Comparison of ENCODE assay signal across 12 cellular contexts in the genomic region with DNA sequence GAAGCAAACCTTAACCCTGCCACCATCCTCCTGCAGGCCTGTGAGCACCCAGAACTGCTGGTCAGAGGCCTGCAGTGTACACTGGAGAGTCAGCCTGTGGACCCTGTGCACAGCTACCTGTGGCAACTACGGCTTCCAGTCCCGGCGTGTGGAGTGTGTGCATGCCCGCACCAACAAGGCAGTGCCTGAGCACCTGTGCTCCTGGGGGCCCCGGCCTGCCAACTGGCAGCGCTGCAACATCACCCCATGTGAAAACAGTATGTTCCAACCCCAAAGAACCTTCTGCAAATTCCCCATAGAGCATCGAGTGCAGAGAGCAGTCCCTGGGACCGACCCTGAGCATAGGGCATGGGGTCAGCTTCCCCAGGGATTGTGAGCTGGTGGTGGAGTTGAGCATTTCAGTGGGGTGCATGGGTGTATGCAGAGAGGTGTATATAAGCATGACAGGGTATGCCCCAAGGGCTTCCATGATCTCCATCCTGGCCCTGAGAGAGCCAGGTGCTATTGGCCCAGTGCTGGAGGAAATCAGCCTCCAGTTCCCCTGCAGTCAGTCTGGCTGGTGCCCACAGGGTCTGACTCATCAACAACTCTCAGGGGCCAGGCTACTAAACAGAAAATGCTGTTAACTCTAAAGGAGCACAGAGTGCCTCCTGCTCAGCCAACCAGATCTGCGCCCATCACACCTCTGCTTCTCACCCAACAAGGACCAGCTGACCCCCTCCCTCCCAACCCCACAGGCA.
A peak's percentile ranks its signal among the peaks of the same experiment; 100 is the strongest.
DNase-seq lines count a peak whose midpoint lies in the region; ATAC-seq, FAIRE-seq and TF ChIP-seq lines count a peak whose summit lies in the region.
"Had no signal": no experiment of that assay in that cellular context is flagged by ENCODE, and none has a peak within 500 bp of the region (broad histone marks: within the 10 kb centered on the region; RNA-seq: fewer than 3 reads in every experiment).

No MANE protein-coding gene starts in this region.

- dilution Hi-C loops in endothelial cell of umbilical vein (cut with MboI; ENCODE audit: extremely low pct_ligation_motif_present, low sequenced_read_pairs): no loop called here

- ATAC-seq in GM18511 (IDR thresholded peaks at IDR 0.05; ENCODE audit: unreplicated experiment) (peak; percentile 73), HG03354 (IDR thresholded peaks at IDR 0.05; ENCODE audit: poor library complexity, severe bottlenecking, unreplicated experiment) (no peak)
- ATAC-seq: activated CD8-positive, alpha-beta memory T cell treated with anti-CD3 and anti-CD28 coated beads, Interleukin-2, amount 10 ng/mL, durations not matched to agents 7 days and 5 days had no signal

- H3K9me3 ChIP-seq in MG63 (peaks cover 15% of the 10 kb centered on the region), endothelial cell of umbilical vein (replicated peaks; ENCODE audit: control insufficient read depth, insufficient read depth, low read length) (no peaks in the 10 kb centered on the region), smooth muscle cell (replicated peaks; ENCODE audit: low read depth) (peaks cover under 1% of the 10 kb centered on the region)

- no peaks in the 10 kb centered on the region for H3K4me1 Mint-ChIP-seq in activated T-cell treated with anti-CD3 and anti-CD28 coated beads, Interleukin-2, amount 50 U/mL, for 24 hours (ENCODE audit: low read depth)
- H3K4me1 Mint-ChIP-seq: activated CD8-positive, alpha-beta memory T cell treated with anti-CD3 and anti-CD28 coated beads, Interleukin-2, amount 10 ng/mL, durations not matched to agents 7 days and 5 days; central memory CD8-positive, alpha-beta T cell had no signal

- H3K4me3 Mint-ChIP-seq in activated T-cell treated with anti-CD3 and anti-CD28 coated beads, Interleukin-2, amount 50 U/mL, for 24 hours: no peak overlapping the region
- H3K4me3 Mint-ChIP-seq: activated CD8-positive, alpha-beta memory T cell treated with anti-CD3 and anti-CD28 coated beads, Interleukin-2, amount 10 ng/mL, durations not matched to agents 7 days and 5 days; central memory CD8-positive, alpha-beta T cell had no signal

- H3K27ac Mint-ChIP-seq in activated T-cell treated with anti-CD3 and anti-CD28 coated beads, Interleukin-2, amount 50 U/mL, for 24 hours: no peak overlapping the region
- H3K27ac Mint-ChIP-seq: activated CD8-positive, alpha-beta memory T cell treated with anti-CD3 and anti-CD28 coated beads, Interleukin-2, amount 10 ng/mL, durations not matched to agents 7 days and 5 days had no signal

- peaks cover 5% of the 10 kb centered on the region for H3K9me3 Mint-ChIP-seq in activated T-cell treated with anti-CD3 and anti-CD28 coated beads, Interleukin-2, amount 50 U/mL, for 24 hours
- H3K9me3 Mint-ChIP-seq: central memory CD8-positive, alpha-beta T cell had no signal

- FAIRE-seq in endothelial cell of umbilical vein (lab: Jason Lieb, UNC): peak; percentile 37

- no peak for TF ChIP-seq CTCF in endothelial cell of umbilical vein (IDR thresholded peaks at IDR 0.05; ENCODE audit: extremely low read depth in 1 of 2, insufficient read depth in 1 of 2, low read depth in 1 of 2, low read length in 2 of 2)
- TF ChIP-seq CTCF in smooth muscle cell (IDR thresholded peaks at IDR 0.05; ENCODE audit: borderline replicate concordance, insufficient read depth, poor library complexity, severe bottlenecking): no peak

- intact Hi-C loops in endothelial cell of umbilical vein (cut with micrococcal nuclease): no loop called here

- WGBS in smooth muscle cell (ENCODE audit: low lambda C conversion rate): 93% methylated on average over 9 of the region's 9 CpGs

- POLR2A ChIA-PET in endothelial cell of umbilical vein (lab: Charles Lee): no interaction called here

- no peak overlapping the region for H3K4me3 ChIP-seq in MG63
- H3K4me3 ChIP-seq in endothelial cell of umbilical vein (replicated peaks in 1 of 3; ENCODE audit: insufficient read depth in 1 of 3, low read depth in 1 of 3, low read length in 3 of 3): no peak overlapping the region
- H3K4me3 ChIP-seq in smooth muscle cell: no peak overlapping the region
- H3K4me3 ChIP-seq: spleen had no signal

- no peaks in the 10 kb centered on the region for H3K36me3 Mint-ChIP-seq in activated T-cell treated with anti-CD3 and anti-CD28 coated beads, Interleukin-2, amount 50 U/mL, for 24 hours (ENCODE audit: low read depth)
- H3K36me3 Mint-ChIP-seq: activated CD8-positive, alpha-beta memory T cell treated with anti-CD3 and anti-CD28 coated beads, Interleukin-2, amount 10 ng/mL, durations not matched to agents 7 days and 5 days had no signal

- H3F3A ChIP-seq in smooth muscle cell (ENCODE audit: low read depth): peaks cover 6% of the 10 kb centered on the region

- H3K79me2 ChIP-seq in endothelial cell of umbilical vein (ENCODE audit: control insufficient read depth, insufficient read depth, low read length) (no peaks in the 10 kb centered on the region), smooth muscle cell (ENCODE audit: low read depth) (no peaks in the 10 kb centered on the region)

- CTCF ChIA-PET in endothelial cell of umbilical vein (lab: Charles Lee): no interaction called here

- H3K27me3 ChIP-seq in MG63 (no peaks in the 10 kb centered on the region), endothelial cell of umbilical vein (ENCODE audit: control insufficient read depth in 2 of 2, insufficient read depth in 2 of 2, low read length in 2 of 2) (no peaks in the 10 kb centered on the region), smooth muscle cell (ENCODE audit: low read depth) (no peaks in the 10 kb centered on the region)

- H3K27me3 Mint-ChIP-seq in activated T-cell treated with anti-CD3 and anti-CD28 coated beads, Interleukin-2, amount 50 U/mL, for 24 hours: no peaks in the 10 kb centered on the region

- H2AFZ ChIP-seq in endothelial cell of umbilical vein (ENCODE audit: low read depth, low read length) (no peak overlapping the region), smooth muscle cell (ENCODE audit: low read depth) (no peak overlapping the region)

- H3K4me1 ChIP-seq in endothelial cell of umbilical vein (ENCODE audit: control insufficient read depth, extremely low read depth, insufficient read depth, low read length) (no peaks in the 10 kb centered on the region), smooth muscle cell (ENCODE audit: low read depth) (peaks cover 8% of the 10 kb centered on the region)
- H3K4me1 ChIP-seq: spleen had no signal

- DNase-seq in MG63: peak; percentile 89
- no peak for DNase-seq in endothelial cell of umbilical vein (ENCODE audit: low read depth, low spot score)
- DNase-seq in smooth muscle cell (lab: John Stamatoyannopoulos, UW; ENCODE audit: unreplicated experiment): no peak
- no peak for DNase-seq in occipital lobe (lab: John Stamatoyannopoulos, UW)
- DNase-seq in SHP77 (lab: John Stamatoyannopoulos, UW): no peak
- DNase-seq in activated T-cell treated with anti-CD3 and anti-CD28 coated beads, Interleukin-2, amount 50 U/mL, for 24 hours: no peak
- DNase-seq: activated CD8-positive, alpha-beta memory T cell treated with anti-CD3 and anti-CD28 coated beads, Interleukin-2, amount 10 ng/mL, durations not matched to agents 7 days and 5 days; glutamatergic neuron; spleen had no signal

- no peak overlapping the region for H3K27ac ChIP-seq in endothelial cell of umbilical vein (ENCODE audit: insufficient read depth, low read depth, low read length)
- no peak overlapping the region for H3K27ac ChIP-seq in smooth muscle cell (ENCODE audit: low read depth)
- H3K27ac ChIP-seq: spleen had no signal

- no peak overlapping the region for H3K9ac ChIP-seq in endothelial cell of umbilical vein (replicated peaks; ENCODE audit: extremely low read depth, insufficient read depth, low read length)
- H3K9ac ChIP-seq in smooth muscle cell (ENCODE audit: low read depth): no peak overlapping the region

- no TSS peak for BruUV-seq in endothelial cell of umbilical vein (replicated peaks; lab: Mats Ljungman, UMichigan)

- TF ChIP-seq POLR2A in endothelial cell of umbilical vein (IDR thresholded peaks at IDR 0.05; ENCODE audit: low read depth, low read length): no peak

- no peaks in the 10 kb centered on the region for H3K9me1 ChIP-seq in endothelial cell of umbilical vein (replicated peaks; ENCODE audit: control insufficient read depth, extremely low read depth, insufficient read depth, low read length)

- no peak overlapping the region for H3K4me2 ChIP-seq in endothelial cell of umbilical vein (ENCODE audit: insufficient read depth, low read length)
- H3K4me2 ChIP-seq in smooth muscle cell: peak overlapping the region; percentile 40

- H4K20me1 ChIP-seq in endothelial cell of umbilical vein (replicated peaks; ENCODE audit: control insufficient read depth, extremely low read depth, insufficient read depth, low read length): no peaks in the 10 kb centered on the region
- H4K20me1 ChIP-seq in smooth muscle cell (ENCODE audit: low read depth): no peaks in the 10 kb centered on the region

- H3K36me3 ChIP-seq in MG63 (peaks cover 64% of the 10 kb centered on the region), endothelial cell of umbilical vein (ENCODE audit: control insufficient read depth in 2 of 2, extremely low read depth in 1 of 2, insufficient read depth in 2 of 2, low read length in 2 of 2) (peaks cover 0 to 2% of the 10 kb centered on the region in 2 experiments), smooth muscle cell (ENCODE audit: low read depth) (no peaks in the 10 kb centered on the region)
- H3K36me3 ChIP-seq: spleen had no signal

TF ChIP-seq in endothelial cell of umbilical vein, 7 proteins besides CTCF, POLR2A, EP300 and RAD21:
- TF ChIP-seq MYC (IDR thresholded peaks at IDR 0.05; ENCODE audit: low read depth, low read length) (no peak), FOS (IDR thresholded peaks at IDR 0.05; ENCODE audit: borderline replicate concordance, insufficient read depth, low read length) (peak; percentile 47), POLR2AphosphoS5 (IDR thresholded peaks at IDR 0.05; ENCODE audit: insufficient read depth, low read depth, low read length) (no peak), EZH2 (IDR thresholded peaks at IDR 0.05; ENCODE audit: borderline replicate concordance, low read depth, low read length, severe bottlenecking) (no peak)
- TF ChIP-seq, protein P1, sequence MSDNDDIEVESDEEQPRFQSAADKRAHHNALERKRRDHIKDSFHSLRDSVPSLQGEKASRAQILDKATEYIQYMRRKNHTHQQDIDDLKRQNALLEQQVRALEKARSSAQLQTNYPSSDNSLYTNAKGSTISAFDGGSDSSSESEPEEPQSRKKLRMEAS (IDR thresholded peaks at IDR 0.05; ENCODE audit: insufficient read depth, insufficient read length): no peak
